Comparison of ENCODE assay signal across 9 cellular contexts in genomic region chr19:58451358-58452101, GRCh38. TPM values are rescaled to one million over a fixed set of nuclear protein-coding genes. Genes with fewer than 3 reads are reported as not detected.
DNase-seq lines count a peak whose midpoint lies in the region; ATAC-seq, FAIRE-seq and TF ChIP-seq lines count a peak whose summit lies in the region.
"Had no signal": no experiment of that assay in that cellular context is flagged by ENCODE, and none has a peak within 500 bp of the region (broad histone marks: within the 10 kb centered on the region; RNA-seq: fewer than 3 reads in every experiment).

Gene ZNF324B (plus strand): TSS chr19:58451622. CDS start chr19:58453702, 2,080 bp downstream.

- TF ChIP-seq CTCF in keratinocyte (optimal IDR thresholded peaks at IDR 0.05 in 1 of 3, IDR thresholded peaks at IDR 0.05 in 1 of 3, conservative IDR thresholded peaks at IDR 0.05 in 1 of 3; ENCODE audit: extremely low read depth in 1 of 3, insufficient read depth in 2 of 3, low read length in 3 of 3) = no peak

- peaks cover 10% of the 10 kb centered on the region for H3K36me3 Mint-ChIP-seq in central memory CD8-positive, alpha-beta T cell (ENCODE audit: insufficient read depth)

- H3K4me1 Mint-ChIP-seq in central memory CD8-positive, alpha-beta T cell = peaks cover 33% of the 10 kb centered on the region

- peak within 1 kb of the TSS; percentile 96 for H2AFZ ChIP-seq in keratinocyte (ENCODE audit: control insufficient read depth, low read length)

- H3K27ac ChIP-seq in keratinocyte (ENCODE audit: control insufficient read depth, insufficient read depth, low read length) = peak within 1 kb of the TSS; percentile 43

- H3K4me1 ChIP-seq in keratinocyte (ENCODE audit: control insufficient read depth, extremely low read depth, insufficient read depth, low read length) = peaks cover 11% of the 10 kb centered on the region

- H4K20me1 ChIP-seq in keratinocyte (ENCODE audit: control insufficient read depth, extremely low read depth, insufficient read depth, low read length) = no peaks in the 10 kb centered on the region

- peak; percentile 61 for FAIRE-seq in keratinocyte (lab: Jason Lieb, UNC)
- FAIRE-seq: colon had no signal

- H3K9ac ChIP-seq in keratinocyte (ENCODE audit: control insufficient read depth, extremely low read depth, insufficient read depth, low read length) = peak within 1 kb of the TSS; percentile 75

- no peaks in the 10 kb centered on the region for H3K27me3 ChIP-seq in keratinocyte (ENCODE audit: control insufficient read depth, extremely low read depth, insufficient read depth, low read length)

- DNase-seq in AG20443 (ENCODE audit: low spot score) (peak; percentile 99), NCI-H446 (lab: John Stamatoyannopoulos, UW) (peak; percentile 94 to 98), keratinocyte (ENCODE audit: low read depth, low spot score) (peak; percentile 61)
- DNase-seq in activated CD4-positive, CD25-positive, alpha-beta regulatory T cell treated with anti-CD3 and anti-CD28 coated beads, Interleukin-2, amount 50 U/mL, for 16 hours (ENCODE audit: low read depth, low spot score) = peak; percentile 96
- DNase-seq in central memory CD8-positive, alpha-beta T cell (ENCODE audit: low spot score in 2 of 2) = peak; percentile 90 to 95
- DNase-seq in stimulated activated CD4-positive, alpha-beta T cell treated with anti-CD3 and anti-CD28 coated beads, Interleukin-12 subunit alpha, Interleukin-12 subunit beta, amount 100 ng/mL, for 48 hours (ENCODE audit: low read depth in 2 of 3, low spot score in 1 of 3) = peak; percentile 89 to 95 (median 91)

- H3K9me3 Mint-ChIP-seq in central memory CD8-positive, alpha-beta T cell = peaks cover 8% of the 10 kb centered on the region

- peak within 1 kb of the TSS; percentile 85 for H3K27ac Mint-ChIP-seq in central memory CD8-positive, alpha-beta T cell (ENCODE audit: low read depth)

- no peaks in the 10 kb centered on the region for H3K9me1 ChIP-seq in keratinocyte (ENCODE audit: control insufficient read depth, extremely low read depth, insufficient read depth, low read length)

- ATAC-seq in GM19043 (IDR thresholded peaks at IDR 0.05; ENCODE audit: low read depth, unreplicated experiment) (peak; percentile 96), HG03354 (IDR thresholded peaks at IDR 0.05; ENCODE audit: poor library complexity, severe bottlenecking, unreplicated experiment) (peak; percentile 98)
- peak; percentile 99 for ATAC-seq in central memory CD8-positive, alpha-beta T cell (replicated peaks; ENCODE audit: extremely low read depth, poor library complexity, severe bottlenecking)

- peaks cover 2% of the 10 kb centered on the region for H3K9me3 ChIP-seq in keratinocyte (ENCODE audit: control insufficient read depth, low read depth, low read length)

- peak within 1 kb of the TSS; percentile 81 to 91 (median 82) for H3K4me3 ChIP-seq in keratinocyte (ENCODE audit: control insufficient read depth in 2 of 3, extremely low read depth in 1 of 3, insufficient read depth in 2 of 3, low read depth in 1 of 3, low read length in 3 of 3)

- peaks cover 32% of the 10 kb centered on the region for H3K27me3 Mint-ChIP-seq in central memory CD8-positive, alpha-beta T cell

- peaks cover 9% of the 10 kb centered on the region in 2 experiments for H3K36me3 ChIP-seq in keratinocyte (ENCODE audit: control insufficient read depth in 2 of 2, extremely low read depth in 1 of 2, insufficient read depth in 2 of 2, low read length in 2 of 2)

- dilution Hi-C loops in keratinocyte (cut with MboI; ENCODE audit: extremely low pct_ligation_motif_present, low sequenced_read_pairs) = no loop called here

- peak within 1 kb of the TSS; percentile 82 for H3K4me3 Mint-ChIP-seq in central memory CD8-positive, alpha-beta T cell

- H3K79me2 ChIP-seq in keratinocyte (ENCODE audit: control insufficient read depth, insufficient read depth, low read length) = no peaks in the 10 kb centered on the region

- peak within 1 kb of the TSS; percentile 97 for H3K4me2 ChIP-seq in keratinocyte (ENCODE audit: control insufficient read depth, extremely low read depth, insufficient read depth, low read depth, low read length)

RNA-seq across cellular contexts. Expression of gene ZNF324B, which starts in this region (rescaled TPM):
- polyA plus RNA-seq in keratinocyte = 2.0 to 3.5 TPM (median 2.5 TPM) in 3 replicates
- polyA plus RNA-seq in keratinocyte (2011; ENCODE audit: low read depth) = 3.0 TPM
- polyA plus RNA-seq in keratinocyte (2011; cell fraction: cytosol; rRNA removed) = 1.1 and 1.7 TPM in 2 replicates
- polyA plus RNA-seq in keratinocyte (2011; cell fraction: nucleus; rRNA removed) = 5.1 and 5.6 TPM in 2 replicates
- polyA plus RNA-seq in keratinocyte (2012; ENCODE audit: low replicate concordance) = 3.1 TPM in 2 replicates
- polyA minus RNA-seq in keratinocyte = 4.2 to 7.2 TPM (median 5.7 TPM) in 3 replicates
- 4.4 TPM for polyA minus RNA-seq in keratinocyte (2011; cell fraction: cytosol; rRNA and poly(A)+ RNA removed)
- 7.9 and 9.9 TPM in 2 replicates for polyA minus RNA-seq in keratinocyte (2011; cell fraction: nucleus; rRNA and poly(A)+ RNA removed)

Comparison
In these comparisons a context has a peak if more than half of its experiments do, and no peak if none do; other contexts are left out.
1. Peak in every context shown above with its lines: DNase-seq, ATAC-seq, H3K4me3 ChIP-seq and H3K27ac ChIP-seq.